Comparison of ENCODE assay signal across 25 cellular contexts in genomic region chr16:47880653-47881052, GRCh38.
DNase-seq lines count a peak whose midpoint lies in the region; ATAC-seq, FAIRE-seq and TF ChIP-seq lines count a peak whose summit lies in the region.
"Had no signal": no experiment of that assay in that cellular context is flagged by ENCODE, and none has a peak within 500 bp of the region (broad histone marks: within the 10 kb centered on the region; RNA-seq: fewer than 3 reads in every experiment).

No MANE protein-coding gene starts in this region.

- no peaks in the 10 kb centered on the region for H3K36me3 ChIP-seq in esophagus muscularis mucosa
- H3K36me3 ChIP-seq in gastroesophageal sphincter, result no peaks in the 10 kb centered on the region
- H3K36me3 ChIP-seq: BE2C; BLaER1 treated with 17β-estradiol and CSF1 and Interleukin-3, amounts not matched to agents 10 nM and 100 nM had no signal

- DNase-seq in GM12891 (ENCODE audit: insufficient read length, low spot score) (no peak), HTR-8/SVneo (ENCODE audit: insufficient read length, low spot score) (no peak), esophagus muscularis mucosa (ENCODE audit: extremely low spot score) (peak; percentile 60), urothelium cell line (ENCODE audit: low spot score) (no peak), RCC 7860 (ENCODE audit: low spot score) (no peak), UCSD-AML1 (lab: John Stamatoyannopoulos, UW; ENCODE audit: unreplicated experiment) (no peak)
- DNase-seq: 8988T; ACHN; AML-193; BE2C; CD4-positive, alpha-beta T cell; CD8-positive, alpha-beta memory T cell; DMS 273 treated with DMSO at 0.1 percent for 48 hours; DMS79; EL; GDM1; GOT3; H7; HCEC 1CT had no signal

- TF ChIP-seq POLR2A in GM12891 (IDR thresholded peaks at IDR 0.05; ENCODE audit: low read depth, low read length) (no peak), esophagus muscularis mucosa (IDR thresholded peaks at IDR 0.05; ENCODE audit: low read depth) (no peak), gastroesophageal sphincter (IDR thresholded peaks at IDR 0.05) (no peak)

- H3K4me3 ChIP-seq in esophagus muscularis mucosa, result no peak overlapping the region
- H3K4me3 ChIP-seq in gastroesophageal sphincter, result no peak overlapping the region
- H3K4me3 ChIP-seq: A549; BLaER1 treated with 17β-estradiol and CSF1 and Interleukin-3, amounts not matched to agents 10 nM and 100 nM; GM12878 had no signal

- no peak for ATAC-seq in gastroesophageal sphincter
- ATAC-seq: A549, GM12878 had no signal

- H3K27me3 ChIP-seq in esophagus muscularis mucosa, result peaks cover 0 to 3% (median 0%) of the 10 kb centered on the region in 4 donors
- H3K27me3 ChIP-seq in gastroesophageal sphincter, result no peaks in the 10 kb centered on the region
- H3K27me3 ChIP-seq: BE2C; BLaER1 treated with 17β-estradiol and CSF1 and Interleukin-3, amounts not matched to agents 10 nM and 100 nM had no signal

- H3K9me3 ChIP-seq in esophagus muscularis mucosa (no peaks in the 10 kb centered on the region), gastroesophageal sphincter (no peaks in the 10 kb centered on the region)
- H3K9me3 ChIP-seq: A549; BE2C; BLaER1 treated with 17β-estradiol and CSF1 and Interleukin-3, amounts not matched to agents 10 nM and 100 nM had no signal

- TF ChIP-seq EP300 in esophagus muscularis mucosa (IDR thresholded peaks at IDR 0.05) (no peak), gastroesophageal sphincter (IDR thresholded peaks at IDR 0.05) (no peak)

- 96% methylated on average over 5 of the region's 5 CpGs for WGBS in esophagus muscularis mucosa
- WGBS in gastroesophageal sphincter (ENCODE audit: low coverage in 1 of 2), 2 donors, result 82 to 93% methylated on average over 5 of the region's 5 CpGs

- FAIRE-seq in GM12891 (lab: Jason Lieb, UNC), result peak; percentile 23
- peak; percentile 77 for FAIRE-seq in HTR-8/SVneo (lab: Jason Lieb, UNC)
- FAIRE-seq in urothelium cell line (lab: Jason Lieb, UNC), result peak; percentile 74
- FAIRE-seq in RCC 7860 (lab: Jason Lieb, UNC), result no peak
- FAIRE-seq: A549, D721Med, GM12878, GM18507 had no signal

- TF ChIP-seq CTCF in esophagus muscularis mucosa (IDR thresholded peaks at IDR 0.05), result no peak
- TF ChIP-seq CTCF in gastroesophageal sphincter (IDR thresholded peaks at IDR 0.05), result no peak

- H3K4me1 ChIP-seq in esophagus muscularis mucosa (no peaks in the 10 kb centered on the region), gastroesophageal sphincter (no peaks in the 10 kb centered on the region)
- H3K4me1 ChIP-seq: A549; BE2C; BLaER1 treated with 17β-estradiol and CSF1 and Interleukin-3, amounts not matched to agents 10 nM and 100 nM had no signal

- intact Hi-C loops in esophagus muscularis mucosa (cut with DNase I), result no loop called here

- H3K27ac ChIP-seq in esophagus muscularis mucosa (replicated peaks in 1 of 4), result no peak overlapping the region
- H3K27ac ChIP-seq in gastroesophageal sphincter, result no peak overlapping the region
- H3K27ac ChIP-seq: A549; BLaER1 treated with 17β-estradiol and CSF1 and Interleukin-3, amounts not matched to agents 10 nM and 100 nM had no signal

TF ChIP-seq in GM12891, 5 proteins besides CTCF, POLR2A, EP300 and RAD21:
- TF ChIP-seq POU2F2 (IDR thresholded peaks at IDR 0.05; ENCODE audit: low read depth, low read length) (no peak), TAF1 (IDR thresholded peaks at IDR 0.05; ENCODE audit: low read depth, low read length) (no peak), PAX5 (IDR thresholded peaks at IDR 0.05; ENCODE audit: insufficient read depth, low read length, severe bottlenecking) (no peak), POLR2AphosphoS5 (IDR thresholded peaks at IDR 0.05; ENCODE audit: low read depth, low read length) (no peak), SPI1 (IDR thresholded peaks at IDR 0.05; ENCODE audit: low read depth, low read length) (no peak)
